In genomic region chr1:109399326-109399957, GRCh38 we compare ENCODE assay signal across 8 cellular contexts. TPM values are rescaled to one million over a fixed set of nuclear protein-coding genes. Genes with fewer than 3 reads are reported as not detected.
DNase-seq lines count a peak whose midpoint lies in the region; ATAC-seq and TF ChIP-seq lines count a peak whose summit lies in the region.

No MANE protein-coding gene starts in this region.

- peak; percentile 80 for TF ChIP-seq RAD21 in neural cell (conservative IDR thresholded peaks at IDR 0.05)

- DNase-seq in stimulated activated CD4-positive, alpha-beta T cell treated with anti-CD3 and anti-CD28 coated beads, Interleukin-4, amount 100 ng/mL, for 24 hours, result peak; percentile 27
- DNase-seq in stimulated activated CD4-positive, alpha-beta T cell treated with anti-CD3 and anti-CD28 coated beads, Interleukin-4, amount 100 ng/mL, for 1 hour, result no peak
- DNase-seq in NCI-H1436 treated with DMSO at 0.1 percent for 48 hours (lab: John Stamatoyannopoulos, UW) (peak; percentile 41), SKM-1 treated with dmso at 0.1 percent for 144 hours (lab: John Stamatoyannopoulos, UW; ENCODE audit: unreplicated experiment) (peak; percentile 43), esophagus muscularis mucosa (ENCODE audit: extremely low spot score) (no peak)

- H3K4me3 ChIP-seq in esophagus muscularis mucosa (no peak overlapping the region), neural cell (ENCODE audit: low read length) (peak overlapping the region; percentile 81)

- no peaks in the 10 kb centered on the region for H4K20me1 ChIP-seq in neural cell (ENCODE audit: insufficient read depth)

- H3F3A ChIP-seq in neural cell (ENCODE audit: insufficient read depth, low read length, poor library complexity, severe bottlenecking), result no peaks in the 10 kb centered on the region

- peak overlapping the region; percentile 89 for H3K9ac ChIP-seq in neural cell (ENCODE audit: low read length)

- intact Hi-C loops in esophagus muscularis mucosa (cut with DNase I), result loop anchor here (2.0 kb wide), 1 partner anchor 123 kb away; no protein-coding TSS in a partner anchor

- H3K27ac ChIP-seq in esophagus muscularis mucosa (replicated peaks in 1 of 4) (peak overlapping the region in 3 of 4 donors; percentile 89 to 95 (median 91)), neural cell (ENCODE audit: low read length) (peak overlapping the region; percentile 97)

- H3K4me1 ChIP-seq in esophagus muscularis mucosa, result peaks cover 29 to 40% (median 36%) of the 10 kb centered on the region in 4 donors

- no peak for TF ChIP-seq POLR2A in esophagus muscularis mucosa (IDR thresholded peaks at IDR 0.05; ENCODE audit: low read depth)

- peaks cover 26% of the 10 kb centered on the region for H3K79me2 ChIP-seq in neural cell (replicated peaks; ENCODE audit: insufficient read depth, low read length)

- ATAC-seq in GM18502 (IDR thresholded peaks at IDR 0.05; ENCODE audit: poor library complexity, unreplicated experiment), result no peak
- ATAC-seq in GM18498 (IDR thresholded peaks at IDR 0.05; ENCODE audit: unreplicated experiment), result no peak

- peak overlapping the region; percentile 80 for H2AFZ ChIP-seq in neural cell (ENCODE audit: low read depth, low read length)

- H3K9me3 ChIP-seq in esophagus muscularis mucosa (no peaks in the 10 kb centered on the region), neural cell (ENCODE audit: low read length) (no peaks in the 10 kb centered on the region)

- H3K36me3 ChIP-seq in esophagus muscularis mucosa (peaks cover 5 to 37% (median 26%) of the 10 kb centered on the region in 4 donors), neural cell (ENCODE audit: insufficient read depth, low read length) (no peaks in the 10 kb centered on the region)

- H3K4me2 ChIP-seq in neural cell (ENCODE audit: low read length), result peak overlapping the region; percentile 97

- TF ChIP-seq CTCF in esophagus muscularis mucosa (IDR thresholded peaks at IDR 0.05) (peak; percentile 66 to 78 (median 73)), neural cell (IDR thresholded peaks at IDR 0.05; ENCODE audit: poor library complexity, severe bottlenecking) (peak; percentile 83)

- H3K27me3 ChIP-seq in esophagus muscularis mucosa (no peaks in the 10 kb centered on the region), neural cell (ENCODE audit: insufficient read depth, low read depth, low read length) (no peaks in the 10 kb centered on the region)

- no peaks in the 10 kb centered on the region for H3K9me2 ChIP-seq in neural cell (ENCODE audit: insufficient read depth, low read length)

- TF ChIP-seq EP300 in esophagus muscularis mucosa (IDR thresholded peaks at IDR 0.05) (no peak), neural cell (conservative IDR thresholded peaks at IDR 0.05; ENCODE audit: poor library complexity, severe bottlenecking) (no peak)

- WGBS in esophagus muscularis mucosa, result 30% methylated on average over 2 of the region's 2 CpGs

TF ChIP-seq in neural cell, 6 proteins besides CTCF, POLR2A, EP300 and RAD21:
- no peak for TF ChIP-seq TAF1 (IDR thresholded peaks at IDR 0.05; ENCODE audit: low read depth)
- TF ChIP-seq SMC3 (conservative IDR thresholded peaks at IDR 0.05; ENCODE audit: poor library complexity), result peak; percentile 73
- TF ChIP-seq EZH2 (IDR thresholded peaks at IDR 0.05; ENCODE audit: borderline replicate concordance, insufficient read depth, low read length, poor library complexity, severe bottlenecking), result no peak
- TF ChIP-seq POLR2AphosphoS5 (IDR thresholded peaks at IDR 0.05), result peak; percentile 17
- TF ChIP-seq REST (IDR thresholded peaks at IDR 0.05; ENCODE audit: borderline replicate concordance), result no peak
- no peak for TF ChIP-seq MXI1 (conservative IDR thresholded peaks at IDR 0.05; ENCODE audit: poor library complexity, severe bottlenecking)

RNA-seq across cellular contexts. Expression of gene SORT1, which starts 1.7 kb away (rescaled TPM):
- 100 to 1,000 TPM in 3 of 4 donors, 10 to 100 TPM in 1; 92.6 to 136 (median 134) TPM for total RNA-seq in esophagus muscularis mucosa
- 31.4 and 33.3 TPM in 2 replicates for polyA plus RNA-seq in neural cell
- 81.5 and 82.8 TPM in 2 replicates for polyA minus RNA-seq in neural cell

RNA-seq across cellular contexts. Expression of gene PSMA5, which starts 26.8 kb away (rescaled TPM):
- 10 to 100 TPM; 15.8 to 29.8 (median 27.4) TPM for total RNA-seq in esophagus muscularis mucosa
- polyA plus RNA-seq in neural cell, result 98.8 and 99.8 TPM in 2 replicates
- 28.7 and 31.5 TPM in 2 replicates for polyA minus RNA-seq in neural cell

Comparison
In these comparisons a context has a peak if more than half of its experiments do, and no peak if none do; other contexts are left out.
1. DNase-seq: peak in stimulated activated CD4-positive, alpha-beta T cell treated with anti-CD3 and anti-CD28 coated beads, Interleukin-4, amount 100 ng/mL, for 24 hours (single experiment), NCI-H1436 treated with DMSO at 0.1 percent for 48 hours (single experiment) and SKM-1 treated with dmso at 0.1 percent for 144 hours (single experiment); none in stimulated activated CD4-positive, alpha-beta T cell treated with anti-CD3 and anti-CD28 coated beads, Interleukin-4, amount 100 ng/mL, for 1 hour (single experiment) and esophagus muscularis mucosa (single experiment).